ENCODE assay signal across 1 cellular context in genomic region chr14:72943876-72944430, GRCh38.
TF ChIP-seq lines count a peak whose summit lies in the region.

No MANE protein-coding gene starts in this region.

TF ChIP-seq in HepG2, 621 proteins besides CTCF, POLR2A, EP300 and RAD21:
- TF ChIP-seq ZNF142 (CRISPR knock-in tag; IDR thresholded peaks at IDR 0.05), result no peak
TF ChIP-seq in HepG2: peak in this region for 0.
